Comparison of ENCODE assay signal across 1 cellular context in genomic region chr1:181094813-181095212, GRCh38.
TF ChIP-seq lines count a peak whose summit lies in the region.

No MANE protein-coding gene starts in this region.

TF ChIP-seq in WTC11, 78 proteins besides CTCF, POLR2A, EP300 and RAD21 (continued from another document):
- TF ChIP-seq PREB (CRISPR knock-in tag; IDR thresholded peaks at IDR 0.05; ENCODE audit: borderline replicate concordance): no peak
- no peak for TF ChIP-seq FOXP4 (CRISPR knock-in tag; IDR thresholded peaks at IDR 0.05)
- TF ChIP-seq MYBL2 (CRISPR knock-in tag; IDR thresholded peaks at IDR 0.05): no peak
- no peak for TF ChIP-seq NFE2L1 (CRISPR knock-in tag; IDR thresholded peaks at IDR 0.05)
- no peak for TF ChIP-seq ETV6 (CRISPR knock-in tag; IDR thresholded peaks at IDR 0.05)
- no peak for TF ChIP-seq USF1 (CRISPR knock-in tag; IDR thresholded peaks at IDR 0.05)
- no peak for TF ChIP-seq NFYB (CRISPR knock-in tag; conservative IDR thresholded peaks at IDR 0.05; ENCODE audit: low read depth)
- no peak for TF ChIP-seq E2F1 (CRISPR knock-in tag; IDR thresholded peaks at IDR 0.05)
